In genomic region chr7:151992375-151992774, GRCh38 we compare ENCODE assay signal across 9 cellular contexts. TPM values are rescaled to one million over a fixed set of nuclear protein-coding genes. Genes with fewer than 3 reads are reported as not detected.
DNase-seq lines count a peak whose midpoint lies in the region; ATAC-seq and TF ChIP-seq lines count a peak whose summit lies in the region.
"Had no signal": no experiment of that assay in that cellular context is flagged by ENCODE, and none has a peak within 500 bp of the region (broad histone marks: within the 10 kb centered on the region; RNA-seq: fewer than 3 reads in every experiment).

No MANE protein-coding gene starts in this region.

- no peak overlapping the region for H3K4me3 ChIP-seq in CD4-positive, CD25-positive, alpha-beta regulatory T cell (ENCODE audit: low read depth, low read length)
- H3K4me3 ChIP-seq in H7 (ENCODE audit: insufficient read depth, low read depth, low read length) (no peak overlapping the region), fibroblast of the aortic adventitia (ENCODE audit: low read depth, low read length) (no peak overlapping the region), esophagus muscularis mucosa (no peak overlapping the region)

- ATAC-seq in CD4-positive, CD25-positive, alpha-beta regulatory T cell (ENCODE audit: low read depth in 2 of 2), result peak; percentile 76 to 86
- ATAC-seq in omental fat pad (ENCODE audit: low FRiP score), result peak; percentile 62
- no peak for ATAC-seq in GM21786 (IDR thresholded peaks at IDR 0.05; ENCODE audit: unreplicated experiment)

- H3K4me1 ChIP-seq in CD4-positive, CD25-positive, alpha-beta regulatory T cell (ENCODE audit: control insufficient read depth, insufficient read depth, low read length, poor library complexity, severe bottlenecking), result peaks cover 3% of the 10 kb centered on the region
- H3K4me1 ChIP-seq in esophagus muscularis mucosa, result no peaks in the 10 kb centered on the region

- H3K36me3 ChIP-seq in CD4-positive, CD25-positive, alpha-beta regulatory T cell (ENCODE audit: control insufficient read depth, insufficient read depth, low read length), result no peaks in the 10 kb centered on the region
- H3K36me3 ChIP-seq in H7 (replicated peaks; ENCODE audit: control insufficient read depth, insufficient read depth, low read length), result no peaks in the 10 kb centered on the region
- H3K36me3 ChIP-seq in esophagus muscularis mucosa, result no peaks in the 10 kb centered on the region

- H3K36me3 Mint-ChIP-seq in CD4-positive, CD25-positive, alpha-beta regulatory T cell, result no peaks in the 10 kb centered on the region

- no peak overlapping the region for H3K4me3 Mint-ChIP-seq in CD4-positive, CD25-positive, alpha-beta regulatory T cell

- TF ChIP-seq CTCF in fibroblast of the aortic adventitia (IDR thresholded peaks at IDR 0.05; ENCODE audit: insufficient read depth, low read length) (no peak), omental fat pad (IDR thresholded peaks at IDR 0.05) (no peak), esophagus muscularis mucosa (IDR thresholded peaks at IDR 0.05) (peak in 1 of 3 experiments; percentile 16)

- peaks cover 0 to 9% (median 3%) of the 10 kb centered on the region in 4 donors for H3K4me1 Mint-ChIP-seq in CD4-positive, CD25-positive, alpha-beta regulatory T cell

- no peak for TF ChIP-seq EP300 in esophagus muscularis mucosa (IDR thresholded peaks at IDR 0.05)

- no peaks in the 10 kb centered on the region for H3K9me3 Mint-ChIP-seq in CD4-positive, CD25-positive, alpha-beta regulatory T cell

- H3K27me3 Mint-ChIP-seq in CD4-positive, CD25-positive, alpha-beta regulatory T cell, result peaks cover 58% of the 10 kb centered on the region

- H3K27ac Mint-ChIP-seq in CD4-positive, CD25-positive, alpha-beta regulatory T cell, result no peak overlapping the region

- peak; percentile 6 to 58 (median 39) for DNase-seq in CD4-positive, CD25-positive, alpha-beta regulatory T cell
- DNase-seq in H7 (peak; percentile 80), NCI-H526 (lab: John Stamatoyannopoulos, UW) (peak; percentile 88 to 90), fibroblast of the aortic adventitia (ENCODE audit: low read depth) (peak; percentile 21), omental fat pad (ENCODE audit: low spot score) (no peak), esophagus muscularis mucosa (ENCODE audit: extremely low spot score) (no peak)
- DNase-seq in activated CD8-positive, alpha-beta memory T cell treated with anti-CD3 and anti-CD28 coated beads for 24 hours, result peak; percentile 67

- no peak overlapping the region for H3K27ac ChIP-seq in CD4-positive, CD25-positive, alpha-beta regulatory T cell (ENCODE audit: insufficient read depth, low read length, poor library complexity, severe bottlenecking)
- H3K27ac ChIP-seq in esophagus muscularis mucosa (replicated peaks in 1 of 4), result no peak overlapping the region

- intact Hi-C loops in esophagus muscularis mucosa (cut with DNase I), result no loop called here

- peaks cover 4% of the 10 kb centered on the region for H3K27me3 ChIP-seq in CD4-positive, CD25-positive, alpha-beta regulatory T cell (ENCODE audit: control insufficient read depth, insufficient read depth, low read length)
- no peaks in the 10 kb centered on the region for H3K27me3 ChIP-seq in H7 (ENCODE audit: control insufficient read depth, insufficient read depth, low read length)
- H3K27me3 ChIP-seq in esophagus muscularis mucosa, result peaks cover 0 to 24% (median 0%) of the 10 kb centered on the region in 4 donors

- TF ChIP-seq POLR2A in esophagus muscularis mucosa (IDR thresholded peaks at IDR 0.05; ENCODE audit: low read depth), result no peak

- no peaks in the 10 kb centered on the region for H3K9me3 ChIP-seq in CD4-positive, CD25-positive, alpha-beta regulatory T cell (ENCODE audit: control insufficient read depth in 2 of 2, low read length in 2 of 2)
- no peaks in the 10 kb centered on the region for H3K9me3 ChIP-seq in esophagus muscularis mucosa

- 23% methylated on average over 12 of the region's 12 CpGs for WGBS in esophagus muscularis mucosa

RNA-seq across cellular contexts. Expression of gene GALNT11, which starts 33.1 kb away (rescaled TPM):
- total RNA-seq in CD4-positive, CD25-positive, alpha-beta regulatory T cell, result 25.3 TPM
- polyA plus RNA-seq in CD4-positive, CD25-positive, alpha-beta regulatory T cell, result 10 to 100 TPM; 22.5 to 27.1 (median 25.7) TPM
- total RNA-seq in H7 (2014; rRNA removed; shearing (Covaris generic)), result 29.6 and 30.0 TPM in 2 replicates
- total RNA-seq in fibroblast of the aortic adventitia (ENCODE audit: low replicate concordance), result 40.0 and 45.3 TPM in 2 replicates
- total RNA-seq in omental fat pad, result 10 to 100 TPM; 45.2 to 53.4 (median 51.4) TPM
- 10 to 100 TPM; 33.2 to 51.8 (median 39.5) TPM for total RNA-seq in esophagus muscularis mucosa

RNA-seq across cellular contexts. Expression of gene GALNTL5, which starts 36.1 kb away (rescaled TPM):
- total RNA-seq in CD4-positive, CD25-positive, alpha-beta regulatory T cell, result not detected
- polyA plus RNA-seq in CD4-positive, CD25-positive, alpha-beta regulatory T cell, result not detected
- not detected in 2 replicates for total RNA-seq in H7 (2014; rRNA removed; shearing (Covaris generic))
- not detected in 2 replicates for total RNA-seq in fibroblast of the aortic adventitia (ENCODE audit: low replicate concordance)
- not detected for total RNA-seq in omental fat pad
- total RNA-seq in esophagus muscularis mucosa, result not detected
- polyA plus RNA-seq: esophagus had no signal

Comparison
In these comparisons a context has a peak if more than half of its experiments do, and no peak if none do; other contexts are left out.
1. DNase-seq: peak in CD4-positive, CD25-positive, alpha-beta regulatory T cell (3 of 3), H7 (single experiment), NCI-H526 (2 of 2), activated CD8-positive, alpha-beta memory T cell treated with anti-CD3 and anti-CD28 coated beads for 24 hours (single experiment) and fibroblast of the aortic adventitia (single experiment); none in omental fat pad (single experiment) and esophagus muscularis mucosa (single experiment).